In the genomic region with DNA sequence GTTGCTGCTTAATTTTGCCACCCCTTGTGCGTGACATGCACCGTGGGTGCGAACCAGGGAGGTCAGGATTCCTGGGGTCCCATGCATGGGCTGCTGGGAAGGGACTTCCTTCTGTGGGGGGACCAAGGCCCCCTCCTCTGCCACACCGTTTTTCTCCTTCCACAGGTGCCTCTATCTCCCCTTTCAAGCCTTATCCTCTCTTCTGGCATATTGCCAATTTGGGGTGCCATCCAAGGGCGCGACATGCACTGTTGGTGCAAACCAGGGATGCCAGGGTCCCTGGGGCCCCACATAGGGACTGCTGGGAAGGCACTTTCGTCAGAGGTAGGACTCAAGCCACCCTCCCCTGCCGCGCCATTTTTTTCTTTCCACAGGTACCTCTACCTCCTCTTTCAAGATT, we compare ENCODE assay signal across 25 cellular contexts.
"Had no signal": no experiment of that assay in that cellular context is flagged by ENCODE, and none has a peak within 500 bp of the region (broad histone marks: within the 10 kb centered on the region; RNA-seq: fewer than 3 reads in every experiment).

No MANE protein-coding gene starts in this region.

- H3K27me3 ChIP-seq: left lung, pancreas, sigmoid colon, spleen, suprapubic skin, tibial artery, upper lobe of right lung had no signal

- DNase-seq: hypothalamus; immature natural killer cell; kidney; left colon; left lung; lower lobe of right lung; mammary epithelial cell; mesenchymal stem cell; naive thymus-derived CD8-positive, alpha-beta T cell; nucleus accumbens; pancreas; posterior cingulate gyrus; retina; right cardiac atrium; sigmoid colon; small intestine; spleen; stimulated activated CD4-positive, alpha-beta T cell treated with anti-CD3 and anti-CD28 coated beads, Interleukin-4, amount 100 ng/mL, for 24 hours; stimulated activated naive CD4-positive, alpha-beta T cell; tibial artery; trophoblast cell; upper lobe of right lung had no signal

- H3K27ac ChIP-seq: left lung, lower lobe of right lung, pancreas, prostate gland, sigmoid colon, spleen, suprapubic skin, thoracic aorta, tibial artery, upper lobe of right lung had no signal

- H3K36me3 ChIP-seq: left lung, lower lobe of right lung, pancreas, prostate gland, sigmoid colon, spleen, suprapubic skin, thoracic aorta, tibial artery, upper lobe of right lung had no signal

- H3K4me1 ChIP-seq: left lung, lower lobe of right lung, pancreas, prostate gland, sigmoid colon, spleen, suprapubic skin, tibial artery, upper lobe of right lung had no signal

- H3K9me3 ChIP-seq: pancreas, prostate gland, thoracic aorta, upper lobe of right lung had no signal

- H3K4me3 ChIP-seq: left lung, lower lobe of right lung, pancreas, prostate gland, sigmoid colon, spleen, suprapubic skin, thoracic aorta, tibial artery, upper lobe of right lung had no signal
